In the genomic region with DNA sequence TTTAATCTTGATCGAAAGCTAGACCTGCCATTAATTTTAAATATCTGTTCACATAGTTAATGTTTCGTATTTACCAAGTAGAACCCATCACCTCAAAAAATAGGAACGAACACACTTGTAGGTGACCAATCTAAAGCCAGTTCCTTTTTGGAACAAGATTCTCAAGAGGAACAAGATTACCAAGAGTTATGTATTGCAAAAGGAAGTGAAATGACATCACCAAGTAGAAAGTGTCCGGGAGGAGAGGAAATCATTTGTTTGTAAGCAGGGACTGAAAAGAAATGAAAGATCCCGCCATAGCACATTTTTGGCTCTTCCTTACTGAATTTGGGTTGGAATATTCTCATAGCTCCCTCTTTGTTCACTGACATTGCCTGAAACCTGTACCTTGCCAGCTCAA, we compare ENCODE assay signal across 18 cellular contexts.
"Had no signal": no experiment of that assay in that cellular context is flagged by ENCODE, and none has a peak within 500 bp of the region (broad histone marks: within the 10 kb centered on the region; RNA-seq: fewer than 3 reads in every experiment).

No MANE protein-coding gene starts in this region.

- H3K9me3 Mint-ChIP-seq: activated naive CD8-positive, alpha-beta T cell treated with anti-CD3 and anti-CD28 coated beads for 36 hours; activated T-cell treated with anti-CD3 and anti-CD28 coated beads, Interleukin-2, amount 50 U/mL, for 4 hours; nephron had no signal

- H3K4me1 Mint-ChIP-seq: activated CD4-positive, alpha-beta T cell treated with anti-CD3 and anti-CD28 coated beads for 36 hours; activated naive CD8-positive, alpha-beta T cell treated with anti-CD3 and anti-CD28 coated beads for 36 hours had no signal

- H3K36me3 Mint-ChIP-seq: activated naive CD8-positive, alpha-beta T cell treated with anti-CD3 and anti-CD28 coated beads for 36 hours had no signal

- FAIRE-seq: astrocyte had no signal

- H3K27me3 Mint-ChIP-seq: activated CD4-positive, alpha-beta T cell treated with anti-CD3 and anti-CD28 coated beads for 36 hours; activated naive CD8-positive, alpha-beta T cell treated with anti-CD3 and anti-CD28 coated beads for 36 hours had no signal

- ATAC-seq: activated CD4-positive, alpha-beta T cell treated with anti-CD3 and anti-CD28 coated beads for 36 hours; activated T-cell treated with anti-CD3 and anti-CD28 coated beads, Interleukin-2, amount 50 U/mL, for 4 hours; right cardiac atrium; stimulated activated naive CD8-positive, alpha-beta T cell treated with anti-CD3 and anti-CD28 coated beads, Interleukin-15, Interleukin-2, amounts not matched to agents 100 U/mL and 50 U/mL, for 24 hours; upper lobe of right lung had no signal

- H3K4me3 Mint-ChIP-seq: activated CD4-positive, alpha-beta T cell treated with anti-CD3 and anti-CD28 coated beads for 36 hours; activated naive CD8-positive, alpha-beta T cell treated with anti-CD3 and anti-CD28 coated beads for 36 hours; activated T-cell treated with anti-CD3 and anti-CD28 coated beads, Interleukin-2, amount 50 U/mL, for 4 hours; nephron had no signal

- H3K27ac Mint-ChIP-seq: activated CD4-positive, alpha-beta T cell treated with anti-CD3 and anti-CD28 coated beads for 36 hours; activated naive CD8-positive, alpha-beta T cell treated with anti-CD3 and anti-CD28 coated beads for 36 hours had no signal

- DNase-seq: activated CD4-positive, alpha-beta T cell treated with anti-CD3 and anti-CD28 coated beads for 36 hours; activated CD4-positive, alpha-beta T cell treated with anti-CD3 and anti-CD28 coated beads, Interleukin-2, amount 50 U/mL, for 4 hours; activated CD8-positive, alpha-beta memory T cell treated with anti-CD3 and anti-CD28 coated beads, Interleukin-2, amount 50 U/mL, for 48 hours; activated naive CD4-positive, alpha-beta T cell treated with Interleukin-2 at 50 U/mL for 16 hours; activated naive CD8-positive, alpha-beta T cell treated with anti-CD3 and anti-CD28 coated beads for 36 hours; activated T-cell treated with anti-CD3 and anti-CD28 coated beads, Interleukin-2, amount 50 U/mL, for 4 hours; central memory CD4-positive, alpha-beta T cell; dermis blood vessel endothelial cell; effector CD8-positive, alpha-beta T cell; hypothalamus; nucleus accumbens; right cardiac atrium; stimulated activated CD4-positive, alpha-beta T cell treated with anti-CD3 and anti-CD28 coated beads, Interleukin-12 subunit alpha, Interleukin-12 subunit beta, amount 100 ng/mL, for 4 hours; stimulated activated CD4-positive, alpha-beta T cell treated with anti-CD3 and anti-CD28 coated beads, Interleukin-4, amount 100 ng/mL, for 4 hours; stimulated activated naive CD8-positive, alpha-beta T cell treated with anti-CD3 and anti-CD28 coated beads, Interleukin-15, Interleukin-2, amounts not matched to agents 100 U/mL and 50 U/mL, for 24 hours; upper lobe of right lung had no signal
